In genomic region chr4:139973611-139974010, GRCh38 we compare ENCODE assay signal across 31 cellular contexts.
DNase-seq lines count a peak whose midpoint lies in the region; ATAC-seq, FAIRE-seq and TF ChIP-seq lines count a peak whose summit lies in the region.
"Had no signal": no experiment of that assay in that cellular context is flagged by ENCODE, and none has a peak within 500 bp of the region (broad histone marks: within the 10 kb centered on the region; RNA-seq: fewer than 3 reads in every experiment).

No MANE protein-coding gene starts in this region.

- no peak overlapping the region for H3K9ac ChIP-seq in IMR-90 (ENCODE audit: low read depth, low read length)
- no peak overlapping the region for H3K9ac ChIP-seq in astrocyte (ENCODE audit: low read length)
- no peak overlapping the region for H3K9ac ChIP-seq in kidney (ENCODE audit: low read length in 2 of 2)

- H4K5ac ChIP-seq in IMR-90 (ENCODE audit: low read depth, low read length): no peak overlapping the region

- ATAC-seq in A549: no peak
- ATAC-seq in IMR-90 (ENCODE audit: low read depth): no peak
- no peak for ATAC-seq in naive B cell (ENCODE audit: low read depth in 2 of 2)
- ATAC-seq: activated CD4-positive, CD25-positive, alpha-beta regulatory T cell treated with anti-CD3 and anti-CD28 coated beads, Interleukin-2, amount 50 U/mL, for 24 hours; left cardiac atrium; stimulated activated memory B cell treated with anti-CD40 and anti-IgM and Interleukin-4, amounts not matched to agents 10 μg/mL and 1 μg/mL and 100 μg/mL, for 72 hours had no signal

- H3K4me1 Mint-ChIP-seq in astrocyte (ENCODE audit: low read depth, unreplicated experiment): peaks cover 16% of the 10 kb centered on the region
- peaks cover 24 to 36% (median 31%) of the 10 kb centered on the region in 3 donors for H3K4me1 Mint-ChIP-seq in naive B cell

- H3K27ac ChIP-seq in A549: peak overlapping the region; percentile 35 to 52
- H3K27ac ChIP-seq in IMR-90 (ENCODE audit: insufficient read depth, low read length): no peak overlapping the region
- no peak overlapping the region for H3K27ac ChIP-seq in astrocyte (ENCODE audit: low read depth, low read length)
- no peak overlapping the region for H3K27ac ChIP-seq in kidney (ENCODE audit: low read depth in 2 of 2, low read length in 2 of 2)
- H3K27ac ChIP-seq: hepatocyte had no signal

- H3K4me1 ChIP-seq in A549 (peaks cover 41% of the 10 kb centered on the region), IMR-90 (ENCODE audit: control insufficient read depth, insufficient read depth, low read length) (peaks cover 7% of the 10 kb centered on the region), astrocyte (ENCODE audit: insufficient read depth, low read length) (peaks cover 9% of the 10 kb centered on the region), kidney (ENCODE audit: control insufficient read depth in 1 of 2, insufficient read depth in 1 of 2, low read depth in 1 of 2, low read length in 2 of 2) (peaks cover 0 to 8% of the 10 kb centered on the region in 2 donors)

- no peak overlapping the region for H2BK20ac ChIP-seq in IMR-90 (ENCODE audit: low read depth, low read length)

- H3K27ac Mint-ChIP-seq in astrocyte (ENCODE audit: unreplicated experiment) (peak overlapping the region; percentile 28), naive B cell (peak overlapping the region in 4 of 6 donors; percentile 51 to 78 (median 66))
- H3K27ac Mint-ChIP-seq: activated CD4-positive, alpha-beta memory T cell treated with anti-CD3 and anti-CD28 coated beads, Interleukin-2, amount 10 ng/mL, durations not matched to agents 7 days and 5 days; activated naive CD4-positive, alpha-beta T cell treated with anti-CD3 and anti-CD28 coated beads, Interleukin-2, amount 10 ng/mL, durations not matched to agents 7 days and 5 days; dendritic cell treated with granulocyte-macrophage colony-stimulating factor and Interleukin-4, amounts not matched to agents 40 ng/mL and 50 ng/mL, for 4 days; HFFc6; progenitor cell of endocrine pancreas; stimulated activated memory B cell treated with anti-CD40 and anti-IgM and Interleukin-4, amounts not matched to agents 10 μg/mL and 1 μg/mL and 100 μg/mL, for 72 hours had no signal

- H3K9me3 Mint-ChIP-seq in astrocyte (ENCODE audit: unreplicated experiment): no peaks in the 10 kb centered on the region
- H3K9me3 Mint-ChIP-seq in naive B cell: peaks cover 0 to under 1% (median 0%) of the 10 kb centered on the region in 7 donors
- H3K9me3 Mint-ChIP-seq: activated CD4-positive, alpha-beta memory T cell treated with anti-CD3 and anti-CD28 coated beads, Interleukin-2, amount 10 ng/mL, durations not matched to agents 7 days and 5 days; dendritic cell treated with granulocyte-macrophage colony-stimulating factor and Interleukin-4, amounts not matched to agents 40 ng/mL and 50 ng/mL, for 4 days; HFFc6; stimulated activated memory B cell treated with anti-CD40 and anti-IgM and Interleukin-4, amounts not matched to agents 10 μg/mL and 1 μg/mL and 100 μg/mL, for 72 hours had no signal

- H3K4me3 ChIP-seq in A549 (no peak overlapping the region), IMR-90 (ENCODE audit: insufficient read depth, low read depth, low read length) (no peak overlapping the region), astrocyte (ENCODE audit: insufficient read depth, low read depth, low read length) (no peak overlapping the region), kidney (ENCODE audit: low read length in 2 of 2) (no peak overlapping the region)
- H3K4me3 ChIP-seq: esophagus squamous epithelium, hepatocyte, thyroid gland had no signal

- H3K9me1 ChIP-seq in IMR-90 (ENCODE audit: insufficient read depth, low read length): peaks cover 7% of the 10 kb centered on the region; the same call in 1 of the 2 replicates

- H3K14ac ChIP-seq in IMR-90 (replicated peaks; ENCODE audit: low read depth, low read length): no peak overlapping the region

- no peak overlapping the region for H2BK15ac ChIP-seq in IMR-90 (ENCODE audit: low read depth, low read length)

- H3K36me3 ChIP-seq in IMR-90 (ENCODE audit: control insufficient read depth, insufficient read depth, low read length) (no peaks in the 10 kb centered on the region), astrocyte (ENCODE audit: insufficient read depth, low read length) (no peaks in the 10 kb centered on the region), kidney (ENCODE audit: control insufficient read depth in 1 of 2, insufficient read depth in 2 of 2, low read length in 2 of 2) (no peaks in the 10 kb centered on the region)
- H3K36me3 ChIP-seq: BE2C, esophagus squamous epithelium, neutrophil, thyroid gland had no signal

- no peak for TF ChIP-seq EP300 in A549 (IDR thresholded peaks at IDR 0.05)

- no peak overlapping the region for H3K4me2 ChIP-seq in A549
- no peak overlapping the region for H3K4me2 ChIP-seq in IMR-90 (ENCODE audit: low read depth, low read length)
- H3K4me2 ChIP-seq in astrocyte (ENCODE audit: low read length): no peak overlapping the region
- H3K4me2 ChIP-seq: hepatocyte had no signal

- peaks cover 0 to 2% of the 10 kb centered on the region in 2 experiments; a peak in 2 of 4 replicates for H3K79me1 ChIP-seq in IMR-90 (ENCODE audit: low read depth in 1 of 2, low read length in 2 of 2)

- H3K27me3 ChIP-seq in IMR-90 (ENCODE audit: control insufficient read depth, insufficient read depth, low read length): no peaks in the 10 kb centered on the region
- H3K27me3 ChIP-seq in astrocyte (ENCODE audit: insufficient read depth, low read length): no peaks in the 10 kb centered on the region
- H3K27me3 ChIP-seq: BE2C, esophagus squamous epithelium, hepatocyte, neutrophil, thyroid gland had no signal

- CTCF ChIA-PET in A549 (lab: Yijun Ruan, JAX): interaction anchor here (1.9 kb wide), 1 partner anchor 12 kb away, joined by 5 read pairs; no protein-coding TSS in a partner anchor
- CTCF ChIA-PET in IMR-90 (lab: Yijun Ruan, JAX): interaction anchor here (0.6 kb wide), 1 partner anchor 316 kb away, joined by 3 read pairs; no protein-coding TSS in a partner anchor

- H3K4me3 Mint-ChIP-seq in astrocyte (ENCODE audit: unreplicated experiment) (no peak overlapping the region), naive B cell (no peak overlapping the region)
- H3K4me3 Mint-ChIP-seq: activated CD4-positive, alpha-beta memory T cell treated with anti-CD3 and anti-CD28 coated beads, Interleukin-2, amount 10 ng/mL, durations not matched to agents 7 days and 5 days; activated naive CD4-positive, alpha-beta T cell treated with anti-CD3 and anti-CD28 coated beads, Interleukin-2, amount 10 ng/mL, durations not matched to agents 7 days and 5 days; dendritic cell treated with granulocyte-macrophage colony-stimulating factor and Interleukin-4, amounts not matched to agents 40 ng/mL and 50 ng/mL, for 4 days; HFFc6; stimulated activated memory B cell treated with anti-CD40 and anti-IgM and Interleukin-4, amounts not matched to agents 10 μg/mL and 1 μg/mL and 100 μg/mL, for 72 hours had no signal

- no peak for TF ChIP-seq CTCF in A549 (IDR thresholded peaks at IDR 0.05)
- TF ChIP-seq CTCF in IMR-90 (conservative IDR thresholded peaks at IDR 0.05; ENCODE audit: low read depth, low read length): no peak
- TF ChIP-seq CTCF in astrocyte (IDR thresholded peaks at IDR 0.05; ENCODE audit: insufficient read depth, low read depth, low read length): no peak
- TF ChIP-seq CTCF in kidney (IDR thresholded peaks at IDR 0.05; ENCODE audit: borderline replicate concordance, extremely low read depth, insufficient read depth): no peak

- no peak overlapping the region for H2BK120ac ChIP-seq in IMR-90 (ENCODE audit: low read depth, low read length)

- dilution Hi-C loops in IMR-90 (cut with HindIII; ENCODE audit: low sequenced_read_pairs, unreplicated experiment): no loop called here

- H2AK9ac ChIP-seq in IMR-90 (replicated peaks; ENCODE audit: low read depth, low read length, poor library complexity): no peak overlapping the region

- in situ Hi-C loops in IMR-90 (cut with MboI; ENCODE audit: low sequenced_read_pairs): no loop called here

- H4K20me1 ChIP-seq in IMR-90 (ENCODE audit: insufficient read depth, low read length) (no peaks in the 10 kb centered on the region), astrocyte (ENCODE audit: insufficient read depth, low read length) (no peaks in the 10 kb centered on the region)

- TF ChIP-seq RAD21 in A549 (conservative IDR thresholded peaks at IDR 0.05 in 1 of 2, IDR thresholded peaks at IDR 0.05 in 1 of 2): no peak
- no peak for TF ChIP-seq RAD21 in IMR-90 (IDR thresholded peaks at IDR 0.05; ENCODE audit: low read length)

- no peak overlapping the region for H3K4ac ChIP-seq in IMR-90 (ENCODE audit: low read depth, low read length)

- intact Hi-C loops in IMR-90 (cut with micrococcal nuclease) (no loop called here), kidney (cut with DNase I) (no loop called here)

- no peak overlapping the region for H2BK5ac ChIP-seq in IMR-90 (ENCODE audit: low read depth, low read length, poor library complexity, severe bottlenecking)

- FAIRE-seq in A549 (lab: Jason Lieb, UNC) (no peak), astrocyte (lab: Jason Lieb, UNC) (no peak), kidney (lab: Jason Lieb, UNC) (no peak)
- FAIRE-seq: A204.1, frontal cortex, GM18507 had no signal

- no peak overlapping the region for H4K8ac ChIP-seq in IMR-90 (ENCODE audit: low read depth in 2 of 2, low read length in 2 of 2)

- H3K9me3 ChIP-seq in A549 (no peaks in the 10 kb centered on the region), IMR-90 (ENCODE audit: control insufficient read depth, insufficient read depth, low read length) (no peaks in the 10 kb centered on the region), astrocyte (ENCODE audit: insufficient read depth, low read depth, low read length) (no peaks in the 10 kb centered on the region), kidney (ENCODE audit: control insufficient read depth in 1 of 2, low read length in 2 of 2) (no peaks in the 10 kb centered on the region)
- H3K9me3 ChIP-seq: BE2C, esophagus squamous epithelium, neutrophil, thyroid gland had no signal

- POLR2A ChIA-PET in A549 (lab: Yijun Ruan, JAX): no interaction called here
- POLR2A ChIA-PET in IMR-90 (lab: Charles Lee; ENCODE audit: unreplicated experiment): no interaction called here

- no peaks in the 10 kb centered on the region for H3K27me3 Mint-ChIP-seq in astrocyte (ENCODE audit: low read depth, unreplicated experiment)
- H3K27me3 Mint-ChIP-seq in naive B cell: no peaks in the 10 kb centered on the region
- H3K27me3 Mint-ChIP-seq: activated naive CD4-positive, alpha-beta T cell treated with anti-CD3 and anti-CD28 coated beads, Interleukin-2, amount 10 ng/mL, durations not matched to agents 7 days and 5 days; dendritic cell treated with granulocyte-macrophage colony-stimulating factor and Interleukin-4, amounts not matched to agents 40 ng/mL and 50 ng/mL, for 4 days; progenitor cell of endocrine pancreas; stimulated activated memory B cell treated with anti-CD40 and anti-IgM and Interleukin-4, amounts not matched to agents 10 μg/mL and 1 μg/mL and 100 μg/mL, for 72 hours had no signal

- H3K18ac ChIP-seq in IMR-90 (ENCODE audit: low read depth, low read length): no peak overlapping the region

- no peaks in the 10 kb centered on the region for H3K79me2 ChIP-seq in astrocyte (ENCODE audit: insufficient read depth, low read length)

- DNase-seq in A549 (ENCODE audit: low read depth in 1 of 2, low spot score in 1 of 2) (no peak), IMR-90 (no peak), astrocyte (ENCODE audit: low read depth) (peak; percentile 54), naive B cell (no peak), SK-N-DZ (ENCODE audit: low spot score) (no peak), kidney (no peak), NCI-H146 (lab: John Stamatoyannopoulos, UW) (no peak), NK-92 (lab: John Stamatoyannopoulos, UW; ENCODE audit: unreplicated experiment) (no peak)
- DNase-seq: activated CD4-positive, alpha-beta memory T cell treated with anti-CD3 and anti-CD28 coated beads, Interleukin-2, amount 10 ng/mL, durations not matched to agents 7 days and 5 days; activated CD8-positive, alpha-beta memory T cell treated with anti-CD3 and anti-CD28 coated beads, Interleukin-2, amount 50 U/mL, for 48 hours; activated naive CD4-positive, alpha-beta T cell treated with anti-CD3 and anti-CD28 coated beads, Interleukin-2, amount 10 ng/mL, durations not matched to agents 7 days and 5 days; amniotic stem cell; BE2C; esophagus squamous epithelium; HFFc6; left cardiac atrium; NCI-H1092; NCI-H187 treated with DMSO at 0.1 percent for 48 hours; NCI-H2171 treated with DMSO at 0.1 percent for 48 hours; NCI-H524 treated with DMSO at 0.1 percent for 48 hours; stimulated activated CD4-positive, alpha-beta T cell treated with anti-CD3 and anti-CD28 coated beads, Interleukin-4, amount 100 ng/mL, for 4 hours; thyroid gland had no signal

- H3K36me3 Mint-ChIP-seq in astrocyte (ENCODE audit: low read depth, unreplicated experiment): peaks cover 5% of the 10 kb centered on the region
- no peaks in the 10 kb centered on the region for H3K36me3 Mint-ChIP-seq in naive B cell
- H3K36me3 Mint-ChIP-seq: stimulated activated memory B cell treated with anti-CD40 and anti-IgM and Interleukin-4, amounts not matched to agents 10 μg/mL and 1 μg/mL and 100 μg/mL, for 72 hours had no signal

- H3K23ac ChIP-seq in IMR-90 (ENCODE audit: low read depth, low read length): no peak overlapping the region

- H4K91ac ChIP-seq in IMR-90 (ENCODE audit: insufficient read depth, low read depth, low read length): no peak overlapping the region

- no peak overlapping the region for H3K56ac ChIP-seq in IMR-90 (ENCODE audit: extremely low read depth, insufficient read depth, low read length)

- BruUV-seq in IMR-90 (replicated peaks; lab: Mats Ljungman, UMichigan): no TSS peak

- no peak overlapping the region for H2AK5ac ChIP-seq in IMR-90 (ENCODE audit: low read depth, low read length)

- H2AFZ ChIP-seq in IMR-90 (replicated peaks; ENCODE audit: low read length, poor library complexity): no peak overlapping the region
- no peak overlapping the region for H2AFZ ChIP-seq in astrocyte (ENCODE audit: low read depth, low read length)
- H2AFZ ChIP-seq: hepatocyte had no signal

- no peak for TF ChIP-seq POLR2A in A549 (IDR thresholded peaks at IDR 0.05; ENCODE audit: low read length)
- no peak for TF ChIP-seq POLR2A in IMR-90 (IDR thresholded peaks at IDR 0.05; ENCODE audit: low read depth, low read length)

Comparison
In these comparisons a context has a peak if more than half of its experiments do, and no peak if none do; other contexts are left out.
1. H3K27ac ChIP-seq: peak in A549 (2 of 2); none in IMR-90 (single experiment), astrocyte (single experiment) and kidney (0 of 2).